ENCODE assay signal across 9 cellular contexts in the genomic region with DNA sequence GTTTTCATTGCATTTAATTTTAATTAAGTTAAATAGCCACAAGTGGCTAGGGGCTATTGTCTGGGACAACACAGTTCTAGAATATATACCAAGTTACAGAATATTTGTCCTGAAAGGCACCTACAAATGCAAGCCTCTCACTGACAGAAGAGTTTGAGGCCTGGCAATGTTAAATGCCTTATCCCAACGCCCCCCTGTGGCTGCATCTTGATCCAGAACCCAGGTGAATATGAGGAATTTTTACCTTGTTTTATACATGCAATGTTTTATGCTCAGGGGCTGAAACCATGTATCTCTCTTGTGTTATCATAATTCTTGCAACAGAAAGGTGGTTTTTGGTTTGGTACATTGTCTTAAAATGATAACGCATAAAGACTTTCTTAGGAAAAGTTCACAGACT.
DNase-seq lines count a peak whose midpoint lies in the region; FAIRE-seq and TF ChIP-seq lines count a peak whose summit lies in the region.
"Had no signal": no experiment of that assay in that cellular context is flagged by ENCODE, and none has a peak within 500 bp of the region (broad histone marks: within the 10 kb centered on the region; RNA-seq: fewer than 3 reads in every experiment).

No MANE protein-coding gene starts in this region.

- H4K91ac ChIP-seq in neuronal stem cell (ENCODE audit: low read depth, low read length, poor library complexity), result no peak overlapping the region

- H3K18ac ChIP-seq in neuronal stem cell (ENCODE audit: low read length), result no peak overlapping the region

- H4K8ac ChIP-seq in neuronal stem cell (ENCODE audit: low read depth, low read length), result no peak overlapping the region

- H3K23ac ChIP-seq in neuronal stem cell (ENCODE audit: low read depth, low read length, poor library complexity), result no peak overlapping the region

- H3K79me2 ChIP-seq in osteoblast (ENCODE audit: insufficient read depth, low read length), result no peaks in the 10 kb centered on the region

- H2BK5ac ChIP-seq in neuronal stem cell (ENCODE audit: low read length), result no peak overlapping the region

- DNase-seq in NCI-H2171 treated with DMSO at 0.1 percent for 48 hours (lab: John Stamatoyannopoulos, UW) (peak; percentile 21), NCI-H2171 (lab: John Stamatoyannopoulos, UW) (no peak), HT1080 (ENCODE audit: low read depth) (peak; percentile 18), brain microvascular endothelial cell (peak; percentile 12), osteoblast (ENCODE audit: insufficient read length, low spot score, missing footprints) (no peak), occipital lobe (lab: John Stamatoyannopoulos, UW) (no peak), neuronal stem cell (ENCODE audit: low spot score) (no peak), frontal cortex (ENCODE audit: low spot score in 2 of 2) (no peak)

- H3K36me3 ChIP-seq in brain microvascular endothelial cell (replicated peaks) (no peaks in the 10 kb centered on the region), osteoblast (ENCODE audit: insufficient read depth, low read length) (no peaks in the 10 kb centered on the region), neuronal stem cell (replicated peaks in 1 of 2; ENCODE audit: control insufficient read depth in 2 of 2, insufficient read depth in 2 of 2, low read length in 2 of 2) (no peaks in the 10 kb centered on the region)
- H3K36me3 ChIP-seq: BLaER1 treated with 17β-estradiol and CSF1 and Interleukin-3, amounts not matched to agents 10 nM and 100 nM had no signal

- H3K27me3 ChIP-seq in brain microvascular endothelial cell (replicated peaks), result no peaks in the 10 kb centered on the region
- no peaks in the 10 kb centered on the region for H3K27me3 ChIP-seq in osteoblast (ENCODE audit: insufficient read depth, low read length)
- peaks cover 0 to 5% (median 0%) of the 10 kb centered on the region in 3 experiments for H3K27me3 ChIP-seq in neuronal stem cell (ENCODE audit: control insufficient read depth in 3 of 3, insufficient read depth in 3 of 3, low read depth in 1 of 3, low read length in 3 of 3)
- H3K27me3 ChIP-seq: BLaER1 treated with 17β-estradiol and CSF1 and Interleukin-3, amounts not matched to agents 10 nM and 100 nM had no signal

- H3K9me3 ChIP-seq in osteoblast (ENCODE audit: low read depth, low read length), result no peaks in the 10 kb centered on the region
- no peaks in the 10 kb centered on the region for H3K9me3 ChIP-seq in neuronal stem cell (replicated peaks in 1 of 2; ENCODE audit: control insufficient read depth in 2 of 2, insufficient read depth in 1 of 2, low read depth in 1 of 2, low read length in 2 of 2)
- H3K9me3 ChIP-seq: BLaER1 treated with 17β-estradiol and CSF1 and Interleukin-3, amounts not matched to agents 10 nM and 100 nM had no signal

- H3K79me1 ChIP-seq in neuronal stem cell (ENCODE audit: low read depth, low read length), result no peaks in the 10 kb centered on the region

- no peak overlapping the region for H2AFZ ChIP-seq in osteoblast (ENCODE audit: low read length)
- no peak overlapping the region for H2AFZ ChIP-seq in neuronal stem cell (ENCODE audit: low read length)

- TF ChIP-seq CTCF in brain microvascular endothelial cell (IDR thresholded peaks at IDR 0.05; ENCODE audit: low read depth, low read length, missing control alignments) (peak; percentile 73), osteoblast (IDR thresholded peaks at IDR 0.05; ENCODE audit: extremely low read depth, low read depth, low read length) (peak; percentile 54)

- in situ Hi-C loops in brain microvascular endothelial cell (cut with HindIII; ENCODE audit: low pct_ligation_motif_present, low sequenced_read_pairs), result loop anchor here (25.0 kb wide), 1 partner anchor 281 kb away; no protein-coding TSS in a partner anchor

- H2BK120ac ChIP-seq in neuronal stem cell (ENCODE audit: low read depth, low read length), result no peak overlapping the region

- no peaks in the 10 kb centered on the region for H4K20me1 ChIP-seq in osteoblast (ENCODE audit: insufficient read depth, low read length)
- H4K20me1 ChIP-seq: BLaER1 treated with 17β-estradiol and CSF1 and Interleukin-3, amounts not matched to agents 10 nM and 100 nM had no signal

- H3K4me3 ChIP-seq in brain microvascular endothelial cell (ENCODE audit: low read depth, low read length) (no peak overlapping the region), osteoblast (ENCODE audit: insufficient read depth, low read length) (no peak overlapping the region), neuronal stem cell (ENCODE audit: low read length in 2 of 2) (no peak overlapping the region)
- H3K4me3 ChIP-seq: BLaER1 treated with 17β-estradiol and CSF1 and Interleukin-3, amounts not matched to agents 10 nM and 100 nM had no signal

- H2BK12ac ChIP-seq in neuronal stem cell (ENCODE audit: low read length), result no peak overlapping the region

- no peak overlapping the region for H3K4me2 ChIP-seq in osteoblast (ENCODE audit: insufficient read depth, low read length)
- H3K4me2 ChIP-seq in neuronal stem cell (ENCODE audit: insufficient read depth, low read length, poor library complexity, severe bottlenecking), result no peak overlapping the region
- H3K4me2 ChIP-seq: BLaER1 treated with 17β-estradiol and CSF1 and Interleukin-3, amounts not matched to agents 10 nM and 100 nM had no signal

- FAIRE-seq in frontal cortex (lab: Jason Lieb, UNC), result no peak

- no peak overlapping the region for H2AK5ac ChIP-seq in neuronal stem cell (ENCODE audit: low read depth, low read length)

- H3K27ac ChIP-seq in brain microvascular endothelial cell (no peak overlapping the region), osteoblast (ENCODE audit: low read depth, low read length) (no peak overlapping the region), neuronal stem cell (replicated peaks; ENCODE audit: low read length) (no peak overlapping the region)
- H3K27ac ChIP-seq: BLaER1 treated with 17β-estradiol and CSF1 and Interleukin-3, amounts not matched to agents 10 nM and 100 nM had no signal

- no peak overlapping the region for H3K14ac ChIP-seq in neuronal stem cell (ENCODE audit: low read length)

- H2BK15ac ChIP-seq in neuronal stem cell (ENCODE audit: low read length), result no peak overlapping the region

- WGBS in neuronal stem cell (ENCODE audit: extremely low coverage in 2 of 2, insufficient read length in 2 of 2, insufficient replicate concordance in 1 of 2), 2 donors, result no CpG with 5 or more reads among the region's 2 CpGs

- H3K9ac ChIP-seq in neuronal stem cell (ENCODE audit: low read depth, low read length, poor library complexity), result no peak overlapping the region
- H3K9ac ChIP-seq: BLaER1 treated with 17β-estradiol and CSF1 and Interleukin-3, amounts not matched to agents 10 nM and 100 nM had no signal

- H3K4me1 ChIP-seq in osteoblast (ENCODE audit: insufficient read depth, low read length), result no peaks in the 10 kb centered on the region
- no peaks in the 10 kb centered on the region for H3K4me1 ChIP-seq in neuronal stem cell (ENCODE audit: control insufficient read depth in 2 of 2, insufficient read depth in 1 of 2, low read depth in 1 of 2, low read length in 2 of 2)

- no peak overlapping the region for H3K4ac ChIP-seq in neuronal stem cell (ENCODE audit: low read length)

Comparison
In these comparisons a context has a peak if more than half of its experiments do, and no peak if none do; other contexts are left out.
1. DNase-seq: peak in NCI-H2171 treated with DMSO at 0.1 percent for 48 hours (single experiment), HT1080 (single experiment) and brain microvascular endothelial cell (single experiment); none in NCI-H2171 (single experiment), osteoblast (single experiment), occipital lobe (single experiment), neuronal stem cell (single experiment) and frontal cortex (0 of 2).